Comparison of ENCODE assay signal across 8 cellular contexts in the genomic region with DNA sequence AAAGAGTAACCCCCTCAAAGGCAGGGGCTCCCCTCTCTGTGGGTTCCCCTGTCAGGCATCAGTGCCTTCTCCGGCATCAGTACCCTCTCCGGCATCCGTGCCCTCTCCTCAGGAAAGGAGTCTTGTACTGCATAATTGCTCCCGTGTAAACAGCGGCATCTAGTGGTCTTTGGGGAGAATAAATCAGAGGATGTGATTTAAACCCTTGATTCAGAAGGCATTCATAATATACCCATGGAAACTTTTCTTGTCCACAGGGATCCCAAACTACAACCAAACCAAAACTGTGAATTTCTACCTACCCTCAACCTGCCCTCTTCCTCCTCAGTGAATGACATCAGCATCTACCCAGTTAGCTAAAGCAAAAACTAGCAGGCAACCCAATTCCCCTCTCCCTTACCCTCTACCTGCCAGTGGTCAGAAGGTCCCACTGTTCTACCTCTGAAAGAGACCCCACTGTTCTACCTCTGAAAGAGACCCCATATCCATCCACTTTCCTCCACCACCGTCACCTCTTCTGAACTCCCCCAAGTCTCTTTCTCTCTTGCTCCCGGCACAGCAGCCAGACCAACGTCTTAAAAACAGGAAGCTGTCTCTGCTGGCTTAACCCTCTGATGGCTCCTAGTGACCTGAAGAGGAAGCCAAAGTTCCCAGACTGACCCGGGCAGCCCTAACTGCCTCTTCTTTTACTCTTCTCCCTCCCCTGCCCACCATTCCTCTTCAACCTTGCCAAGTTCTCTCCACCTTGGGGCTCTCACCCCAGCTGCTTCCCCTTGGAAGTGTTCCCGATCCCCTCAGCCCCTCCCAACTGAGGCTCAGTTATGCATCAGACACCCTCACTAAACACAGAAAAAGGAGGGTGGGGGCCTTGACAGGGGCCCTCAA. TPM values are rescaled to one million over a fixed set of nuclear protein-coding genes. Genes with fewer than 3 reads are reported as not detected.
DNase-seq lines count a peak whose midpoint lies in the region; ATAC-seq and TF ChIP-seq lines count a peak whose summit lies in the region.

No MANE protein-coding gene starts in this region.

- H3K9me3 ChIP-seq in HEK293 (ENCODE audit: control insufficient read depth, insufficient read depth, low read depth, low read length) (no peaks in the 10 kb centered on the region), esophagus (ENCODE audit: control insufficient read depth in 2 of 2, insufficient read depth in 1 of 2, low read depth in 1 of 2, low read length in 1 of 2) (no peaks in the 10 kb centered on the region), upper lobe of right lung (no peaks in the 10 kb centered on the region)

- H3K36me3 ChIP-seq in HEK293 (ENCODE audit: control insufficient read depth in 2 of 2, insufficient read depth in 1 of 2, low read length in 2 of 2) (peaks cover 0 to 64% of the 10 kb centered on the region in 2 experiments; a peak in 2 of 3 replicates), esophagus (ENCODE audit: control insufficient read depth in 2 of 2, insufficient read depth in 2 of 2, low read length in 1 of 2) (peaks cover 0 to 17% of the 10 kb centered on the region in 2 donors), upper lobe of right lung (peaks cover 25% of the 10 kb centered on the region)

- TF ChIP-seq CTCF in HEK293 (tag by site-specific recombination; IDR thresholded peaks at IDR 0.05): peak; percentile 79
- peak; percentile 82 for TF ChIP-seq CTCF in upper lobe of right lung (IDR thresholded peaks at IDR 0.05)

- CTCF ChIA-PET in HEK293 (lab: Yijun Ruan, JAX): interaction anchor here (0.6 to 6.3 kb wide), 25 partner anchors 9 to 1365 kb away, joined by 3 to 79 read pairs (median 5); partner anchors contain the start of genes SNAI1 and UBE2V1

- ATAC-seq in upper lobe of right lung: peak; percentile 86

- no peaks in the 10 kb centered on the region for H3K27me3 ChIP-seq in esophagus (ENCODE audit: control insufficient read depth in 1 of 2, insufficient read depth in 2 of 2, low read length in 2 of 2)
- no peaks in the 10 kb centered on the region for H3K27me3 ChIP-seq in upper lobe of right lung

- peak; percentile 42 for DNase-seq in CMK (ENCODE audit: low read depth)
- DNase-seq in NCI-H460 (ENCODE audit: extremely low read depth, low read depth): peak; percentile 75
- peak; percentile 13 to 18 for DNase-seq in activated CD4-positive, alpha-beta T cell treated with anti-CD3 and anti-CD28 coated beads, Interleukin-2, amount 50 U/mL, for 4 hours
- DNase-seq in mucosa of gallbladder (ENCODE audit: low spot score): peak; percentile 35
- peak; percentile 69 for DNase-seq in upper lobe of right lung
- no peak for DNase-seq in NCI-H187 (lab: John Stamatoyannopoulos, UW)

- POLR2A ChIA-PET in HEK293 (lab: Yijun Ruan, JAX): interaction anchor here (0.6 to 1.4 kb wide), 2 partner anchors 14 to 92 kb away, joined by 3 to 5 read pairs; no protein-coding TSS in a partner anchor

- no peak overlapping the region for H3K27ac ChIP-seq in HEK293 (ENCODE audit: extremely low read depth, low read depth, low read length)
- H3K27ac ChIP-seq in esophagus (ENCODE audit: low read depth in 2 of 2, low read length in 1 of 2): peak overlapping the region; percentile 47 to 78
- peak overlapping the region; percentile 48 for H3K27ac ChIP-seq in upper lobe of right lung

- H3K4me1 ChIP-seq in HEK293 (ENCODE audit: control insufficient read depth, insufficient read depth, low read length) (peaks cover 8% of the 10 kb centered on the region), esophagus (ENCODE audit: control insufficient read depth in 2 of 2, insufficient read depth in 2 of 2, low read length in 1 of 2) (peaks cover 2 to 6% of the 10 kb centered on the region in 2 donors), upper lobe of right lung (peaks cover 17% of the 10 kb centered on the region)

- intact Hi-C loops in upper lobe of right lung (cut with DNase I): no loop called here

- H3K4me3 ChIP-seq in HEK293 (ENCODE audit: low read depth, low read length) (no peak overlapping the region), esophagus (ENCODE audit: low read depth in 1 of 2, low read length in 2 of 2) (peak overlapping the region in 1 of 2 donors; percentile 8), upper lobe of right lung (peak overlapping the region; percentile 28)

- WGBS in esophagus, 2 donors: 3 to 7% methylated on average over 10 of the region's 10 CpGs

TF ChIP-seq in HEK293, 187 proteins besides CTCF, POLR2A, EP300 and RAD21 (continues in another document):
- TF ChIP-seq YY1 (tag by site-specific recombination; IDR thresholded peaks at IDR 0.05) (no peak), ZNF140 (tag by site-specific recombination; IDR thresholded peaks at IDR 0.05) (no peak), ZNF530 (tag by site-specific recombination; IDR thresholded peaks at IDR 0.05; ENCODE audit: low read depth) (no peak), RBAK (tag by site-specific recombination; IDR thresholded peaks at IDR 0.05) (no peak), KLF16 (tag by site-specific recombination; IDR thresholded peaks at IDR 0.05) (0 out of 2 replicates have a peak, but pooled peaks have one; percentile 14), ZBTB49 (tag by site-specific recombination; IDR thresholded peaks at IDR 0.05; ENCODE audit: low read depth) (no peak), ZNF654 (tag by site-specific recombination; IDR thresholded peaks at IDR 0.05; ENCODE audit: low read depth) (peak; percentile 88), ZNF48 (tag by site-specific recombination; IDR thresholded peaks at IDR 0.05) (no peak), ZBTB1 (tag by site-specific recombination; IDR thresholded peaks at IDR 0.05) (no peak), ZNF132 (tag by site-specific recombination; IDR thresholded peaks at IDR 0.05; ENCODE audit: borderline replicate concordance) (no peak), ZBTB7A (tag by site-specific recombination; IDR thresholded peaks at IDR 0.05; ENCODE audit: low read depth) (no peak), ZBTB48 (tag by site-specific recombination; IDR thresholded peaks at IDR 0.05) (peak; percentile 33; the same call in 1 of the 2 replicates), ZBTB26 (tag by site-specific recombination; optimal IDR thresholded peaks at IDR 0.05) (no peak)
- TF ChIP-seq, protein P1, sequence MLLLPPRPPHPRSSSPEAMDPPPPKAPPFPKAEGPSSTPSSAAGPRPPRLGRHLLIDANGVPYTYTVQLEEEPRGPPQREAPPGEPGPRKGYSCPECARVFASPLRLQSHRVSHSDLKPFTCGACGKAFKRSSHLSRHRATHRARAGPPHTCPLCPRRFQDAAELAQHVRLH (tag by site-specific recombination; IDR thresholded peaks at IDR 0.05): no peak
- TF ChIP-seq, protein P2, sequence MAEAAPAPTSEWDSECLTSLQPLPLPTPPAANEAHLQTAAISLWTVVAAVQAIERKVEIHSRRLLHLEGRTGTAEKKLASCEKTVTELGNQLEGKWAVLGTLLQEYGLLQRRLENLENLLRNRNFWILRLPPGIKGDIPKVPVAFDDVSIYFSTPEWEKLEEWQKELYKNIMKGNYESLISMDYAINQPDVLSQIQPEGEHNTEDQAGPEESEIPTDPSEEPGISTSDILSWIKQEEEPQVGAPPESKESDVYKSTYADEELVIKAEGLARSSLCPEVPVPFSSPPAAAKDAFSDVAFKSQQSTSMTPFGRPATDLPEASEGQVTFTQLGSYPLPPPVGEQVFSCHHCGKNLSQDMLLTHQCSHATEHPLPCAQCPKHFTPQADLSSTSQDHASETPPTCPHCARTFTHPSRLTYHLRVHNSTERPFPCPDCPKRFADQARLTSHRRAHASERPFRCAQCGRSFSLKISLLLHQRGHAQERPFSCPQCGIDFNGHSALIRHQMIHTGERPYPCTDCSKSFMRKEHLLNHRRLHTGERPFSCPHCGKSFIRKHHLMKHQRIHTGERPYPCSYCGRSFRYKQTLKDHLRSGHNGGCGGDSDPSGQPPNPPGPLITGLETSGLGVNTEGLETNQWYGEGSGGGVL (tag by site-specific recombination; IDR thresholded peaks at IDR 0.05): no peak
- TF ChIP-seq, protein P3, sequence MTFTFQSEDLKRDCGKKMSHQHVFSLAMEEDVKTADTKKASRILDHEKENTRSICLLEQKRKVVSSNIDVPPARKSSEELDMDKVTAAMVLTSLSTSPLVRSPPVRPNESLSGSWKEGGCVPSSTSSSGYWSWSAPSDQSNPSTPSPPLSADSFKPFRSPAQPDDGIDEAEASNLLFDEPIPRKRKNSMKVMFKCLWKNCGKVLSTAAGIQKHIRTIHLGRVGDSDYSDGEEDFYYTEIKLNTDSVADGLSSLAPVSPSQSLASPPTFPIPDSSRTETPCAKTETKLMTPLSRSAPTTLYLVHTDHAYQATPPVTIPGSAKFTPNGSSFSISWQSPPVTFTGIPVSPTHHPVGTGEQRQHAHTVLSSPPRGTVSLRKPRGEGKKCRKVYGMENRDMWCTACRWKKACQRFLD (tag by site-specific recombination; IDR thresholded peaks at IDR 0.05): no peak

RNA-seq across cellular contexts. Expression of gene UBE2V1, which starts 27.2 kb away (rescaled TPM):
- 95.4 and 105 TPM in 2 replicates for total RNA-seq in NCI-H460 (2014; rRNA removed; shearing (Covaris generic))
- 52.7 and 66.9 TPM in 2 replicates for polyA plus RNA-seq in NCI-H460 (2014; cell fraction: nucleus; rRNA removed)
- 10 to 100 TPM; 57.4 to 73.1 TPM for polyA plus RNA-seq in esophagus
- total RNA-seq in mucosa of gallbladder (82.6 TPM), upper lobe of right lung (83.2 TPM)

Comparison
In these comparisons a context has a peak if more than half of its experiments do, and no peak if none do; other contexts are left out.
1. DNase-seq: peak in CMK (single experiment), NCI-H460 (single experiment), activated CD4-positive, alpha-beta T cell treated with anti-CD3 and anti-CD28 coated beads, Interleukin-2, amount 50 U/mL, for 4 hours (2 of 2), mucosa of gallbladder (single experiment) and upper lobe of right lung (single experiment); none in NCI-H187 (0 of 2).